Comparison of ENCODE assay signal across 17 cellular contexts in the genomic region with DNA sequence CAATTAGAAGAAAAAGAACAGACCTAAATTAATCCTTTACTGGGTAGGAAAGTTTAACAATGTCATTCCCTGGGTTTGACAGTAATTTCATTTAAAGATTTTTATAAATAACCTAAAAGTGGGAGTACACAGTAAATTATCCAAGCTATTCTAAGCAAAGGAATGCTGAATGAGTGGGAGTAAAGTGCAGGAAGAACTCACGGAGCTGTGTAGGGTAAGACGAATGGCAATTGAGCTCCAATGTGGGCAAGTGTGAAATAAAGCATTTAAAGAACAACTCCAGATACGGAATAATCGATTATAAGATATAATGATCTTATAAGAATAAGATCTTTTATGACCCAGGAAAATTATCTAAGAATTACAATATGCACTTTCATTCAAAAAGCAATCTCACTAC.
DNase-seq lines count a peak whose midpoint lies in the region; ATAC-seq and TF ChIP-seq lines count a peak whose summit lies in the region.
"Had no signal": no experiment of that assay in that cellular context is flagged by ENCODE, and none has a peak within 500 bp of the region (broad histone marks: within the 10 kb centered on the region; RNA-seq: fewer than 3 reads in every experiment).

No MANE protein-coding gene starts in this region.

- peak; percentile 7 for DNase-seq in kidney glomerular epithelial cell (lab: John Stamatoyannopoulos, UW)
- no peak for DNase-seq in mesothelial cell of epicardium (ENCODE audit: low spot score in 2 of 2, unreplicated experiment in 2 of 2)
- DNase-seq in HCEC 1CT = no peak
- DNase-seq in COLO829 (ENCODE audit: low spot score) = no peak
- DNase-seq: 8988T; ACHN; BE2C; C1 segment of cervical spinal cord; Caco-2; Calu3; CD4-positive, alpha-beta memory T cell; CD4-positive, CD25-positive, alpha-beta regulatory T cell; CD8-positive, alpha-beta memory T cell; DMS79 treated with DMSO at 0.1 percent for 48 hours; GF-D8 had no signal

- peaks cover 8% of the 10 kb centered on the region for H3K36me3 Mint-ChIP-seq in mesothelial cell of epicardium
- H3K36me3 Mint-ChIP-seq: CD14-positive monocyte; CD4-positive, alpha-beta memory T cell; CD4-positive, CD25-positive, alpha-beta regulatory T cell; CD8-positive, alpha-beta memory T cell had no signal

- TF ChIP-seq CTCF in mesothelial cell of epicardium (IDR thresholded peaks at IDR 0.05; ENCODE audit: unreplicated experiment) = no peak

- H3K27me3 Mint-ChIP-seq in mesothelial cell of epicardium (ENCODE audit: low read depth) = no peaks in the 10 kb centered on the region
- H3K27me3 Mint-ChIP-seq: CD4-positive, alpha-beta memory T cell; CD4-positive, CD25-positive, alpha-beta regulatory T cell; CD8-positive, alpha-beta memory T cell had no signal

- peaks cover 30% of the 10 kb centered on the region for H3K9me3 Mint-ChIP-seq in mesothelial cell of epicardium

- H3K27ac Mint-ChIP-seq in mesothelial cell of epicardium = peak overlapping the region; percentile 30
- H3K27ac Mint-ChIP-seq: CD14-positive monocyte; CD4-positive, alpha-beta memory T cell; CD4-positive, CD25-positive, alpha-beta regulatory T cell; CD8-positive, alpha-beta memory T cell had no signal

- peaks cover 7% of the 10 kb centered on the region for H3K4me1 Mint-ChIP-seq in mesothelial cell of epicardium
- H3K4me1 Mint-ChIP-seq: CD14-positive monocyte; CD4-positive, alpha-beta memory T cell; CD4-positive, CD25-positive, alpha-beta regulatory T cell; CD8-positive, alpha-beta memory T cell had no signal

- no peak for ATAC-seq in HG03139 (IDR thresholded peaks at IDR 0.05; ENCODE audit: unreplicated experiment)

- H3K4me3 Mint-ChIP-seq in mesothelial cell of epicardium = no peak overlapping the region
- H3K4me3 Mint-ChIP-seq: CD14-positive monocyte; CD4-positive, alpha-beta memory T cell; CD4-positive, CD25-positive, alpha-beta regulatory T cell; CD8-positive, alpha-beta memory T cell had no signal
